ENCODE assay signal across 9 cellular contexts in the genomic region with DNA sequence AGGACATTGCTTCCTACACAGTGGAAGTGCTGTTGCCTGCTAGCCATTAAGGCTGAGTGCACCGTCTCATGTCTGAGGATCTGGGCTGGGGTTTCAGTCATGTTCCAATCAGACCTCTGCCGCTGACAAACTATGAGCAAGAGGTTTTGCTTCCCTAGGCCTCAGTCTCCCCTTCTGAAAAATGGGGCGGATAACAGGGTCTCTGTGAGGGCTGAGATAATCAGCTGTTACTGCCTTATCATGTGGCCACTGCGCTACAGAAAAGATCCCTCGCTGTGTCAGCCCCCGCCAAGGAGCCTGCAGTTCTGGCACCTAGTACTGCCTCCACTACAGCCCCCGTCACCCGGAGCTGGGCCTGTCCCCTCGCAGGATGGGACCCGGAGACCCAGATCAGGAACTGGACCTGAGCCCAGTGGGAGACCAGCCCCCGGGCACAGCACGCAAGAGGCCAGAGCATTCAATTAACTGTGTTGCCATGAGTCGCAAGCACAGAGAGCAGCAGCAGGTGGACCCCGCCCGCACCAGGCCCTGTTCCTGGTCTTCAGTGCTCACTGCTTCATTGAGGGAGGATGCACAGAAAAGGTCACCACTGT. TPM values are rescaled to one million over a fixed set of nuclear protein-coding genes. Genes with fewer than 3 reads are reported as not detected.
DNase-seq lines count a peak whose midpoint lies in the region; ATAC-seq and TF ChIP-seq lines count a peak whose summit lies in the region.
"Had no signal": no experiment of that assay in that cellular context is flagged by ENCODE, and none has a peak within 500 bp of the region (broad histone marks: within the 10 kb centered on the region; RNA-seq: fewer than 3 reads in every experiment).

No MANE protein-coding gene starts in this region.

- CTCF ChIA-PET in mammary epithelial cell (lab: Charles Lee; ENCODE audit: low non-redundant PET): no interaction called here

- ATAC-seq in memory B cell (ENCODE audit: low read depth): no peak

- no TSS peak for BruUV-seq in mammary epithelial cell (replicated peaks; lab: Mats Ljungman, UMichigan)

- no peak for TF ChIP-seq CTCF in mammary epithelial cell (conservative IDR thresholded peaks at IDR 0.05 in 1 of 2, IDR thresholded peaks at IDR 0.05 in 1 of 2; ENCODE audit: extremely low read depth in 1 of 2, insufficient read depth in 1 of 2, low read depth in 1 of 2, low read length in 2 of 2)
- no peak for TF ChIP-seq CTCF in uterus (IDR thresholded peaks at IDR 0.05)

- peaks cover 2% of the 10 kb centered on the region for H3K36me3 Mint-ChIP-seq in activated naive CD4-positive, alpha-beta T cell treated with anti-CD3 and anti-CD28 coated beads, Interleukin-2, amount 50 U/mL, for 24 hours
- H3K36me3 Mint-ChIP-seq in memory B cell: no peaks in the 10 kb centered on the region

- no peak for TF ChIP-seq POLR2A in uterus (IDR thresholded peaks at IDR 0.05)

- 67% methylated on average over 11 of the region's 15 CpGs for WGBS in mammary epithelial cell (ENCODE audit: low coverage, missing lambda C conversion rate)

- H3K4me1 ChIP-seq in mammary epithelial cell (ENCODE audit: insufficient read depth, low read length): peaks cover 38% of the 10 kb centered on the region
- H3K4me1 ChIP-seq in uterus: peaks cover 0 to 24% of the 10 kb centered on the region in 2 donors

- peak overlapping the region; percentile 96 for H3K4me2 ChIP-seq in mammary epithelial cell (ENCODE audit: insufficient read depth, low read depth, low read length)

- intact Hi-C loops in mammary epithelial cell (cut with micrococcal nuclease) (no loop called here), uterus (cut with DNase I; ENCODE audit: low total_unique reads) (no loop called here)

- no peaks in the 10 kb centered on the region for H3K9me3 Mint-ChIP-seq in activated naive CD4-positive, alpha-beta T cell treated with anti-CD3 and anti-CD28 coated beads, Interleukin-2, amount 50 U/mL, for 24 hours
- no peaks in the 10 kb centered on the region for H3K9me3 Mint-ChIP-seq in memory B cell

- H4K20me1 ChIP-seq in mammary epithelial cell (ENCODE audit: insufficient read depth, low read length): no peaks in the 10 kb centered on the region

- no peak overlapping the region for H3K27ac Mint-ChIP-seq in activated naive CD4-positive, alpha-beta T cell treated with anti-CD3 and anti-CD28 coated beads, Interleukin-2, amount 50 U/mL, for 24 hours
- H3K27ac Mint-ChIP-seq in memory B cell: no peak overlapping the region

- H3K27me3 ChIP-seq in mammary epithelial cell (ENCODE audit: insufficient read depth, low read length) (no peaks in the 10 kb centered on the region), uterus (no peaks in the 10 kb centered on the region)

- peak overlapping the region; percentile 35 for H3K27ac ChIP-seq in mammary epithelial cell (ENCODE audit: insufficient read depth, low read depth, low read length)
- peak overlapping the region; percentile 86 to 87 for H3K27ac ChIP-seq in uterus

- no peak for DNase-seq in activated naive CD4-positive, alpha-beta T cell treated with Interleukin-2 at 50 U/mL for 16 hours
- no peak for DNase-seq in mammary epithelial cell
- no peak for DNase-seq in memory B cell (ENCODE audit: low spot score in 2 of 2)
- peak in 1 of 2 donors; percentile 49 for DNase-seq in uterus
- DNase-seq in cerebellar cortex (ENCODE audit: low spot score): no peak
- DNase-seq in NCI-H2107 treated with DMSO at 0.1 percent for 48 hours (lab: John Stamatoyannopoulos, UW; ENCODE audit: unreplicated experiment): no peak
- DNase-seq in stimulated activated CD4-positive, alpha-beta T cell treated with anti-CD3 and anti-CD28 coated beads, Interleukin-2, amount 100 ng/mL, for 48 hours: no peak

- dilution Hi-C loops in mammary epithelial cell (cut with HindIII; ENCODE audit: low sequenced_read_pairs): loop anchor here (5.0 kb wide), 1 partner anchor 58 kb away; a partner anchor contains a TSS

- no peaks in the 10 kb centered on the region for H3K9me3 ChIP-seq in mammary epithelial cell (replicated peaks; ENCODE audit: insufficient read depth, low read length)
- no peaks in the 10 kb centered on the region for H3K9me3 ChIP-seq in uterus

- peaks cover 35% of the 10 kb centered on the region for H3K4me1 Mint-ChIP-seq in activated naive CD4-positive, alpha-beta T cell treated with anti-CD3 and anti-CD28 coated beads, Interleukin-2, amount 50 U/mL, for 24 hours
- H3K4me1 Mint-ChIP-seq in memory B cell: peaks cover 19% of the 10 kb centered on the region

- H3K4me3 ChIP-seq in mammary epithelial cell (replicated peaks in 1 of 3; ENCODE audit: insufficient read depth in 1 of 3, low read depth in 2 of 3, low read length in 3 of 3) (peak overlapping the region; percentile 28 to 53 (median 48)), uterus (peak overlapping the region; percentile 38 to 48)

- peak overlapping the region; percentile 84 for H3K4me3 Mint-ChIP-seq in activated naive CD4-positive, alpha-beta T cell treated with anti-CD3 and anti-CD28 coated beads, Interleukin-2, amount 50 U/mL, for 24 hours
- H3K4me3 Mint-ChIP-seq in memory B cell: peak overlapping the region; percentile 34

- peaks cover 62% of the 10 kb centered on the region for H3K79me2 ChIP-seq in mammary epithelial cell (ENCODE audit: insufficient read depth, low read length)

- in situ Hi-C loops in mammary epithelial cell (cut with MboI; ENCODE audit: low sequenced_read_pairs in 2 of 2): no loop called here

- H3K27me3 Mint-ChIP-seq in activated naive CD4-positive, alpha-beta T cell treated with anti-CD3 and anti-CD28 coated beads, Interleukin-2, amount 50 U/mL, for 24 hours: no peaks in the 10 kb centered on the region
- no peaks in the 10 kb centered on the region for H3K27me3 Mint-ChIP-seq in memory B cell

- H3K36me3 ChIP-seq in mammary epithelial cell (ENCODE audit: insufficient read depth, low read length) (no peaks in the 10 kb centered on the region), uterus (no peaks in the 10 kb centered on the region)

- H2AFZ ChIP-seq in mammary epithelial cell (ENCODE audit: low read depth, low read length): peak overlapping the region; percentile 71

- H3K9ac ChIP-seq in mammary epithelial cell (ENCODE audit: insufficient read depth, low read length): no peak overlapping the region

RNA-seq across cellular contexts. Expression of a gene that starts 3.0 kb away (rescaled TPM):
- total RNA-seq in mammary epithelial cell (10 to 100 TPM; 40.0 to 99.3 TPM), uterus (100 to 1,000 TPM in 1 of 4 donors, 10 to 100 TPM in 3; 47.7 to 104 (median 77.7) TPM)
- polyA plus RNA-seq in mammary epithelial cell: 27.7 TPM
- polyA minus RNA-seq in mammary epithelial cell: 39.0 TPM

RNA-seq across cellular contexts. Expression of a gene that starts 6.8 kb away (rescaled TPM):
- 10 to 100 TPM; 12.3 to 68.3 TPM for total RNA-seq in mammary epithelial cell
- 57.0 TPM for polyA plus RNA-seq in mammary epithelial cell
- polyA minus RNA-seq in mammary epithelial cell: 35.2 TPM
- total RNA-seq in uterus: 10 to 100 TPM in 1 of 4 donors, 1 to 10 TPM in 3; 2.6 to 26.7 (median 5.9) TPM

RNA-seq across cellular contexts. Expression of a gene that starts 7.1 kb away (rescaled TPM):
- total RNA-seq in mammary epithelial cell (10 to 100 TPM; 13.0 to 32.0 TPM), uterus (10 to 100 TPM in 3 of 4 donors, 1 to 10 TPM in 1; 9.1 to 44.1 (median 12.5) TPM)
- 23.1 TPM for polyA plus RNA-seq in mammary epithelial cell
- polyA minus RNA-seq in mammary epithelial cell: 31.2 TPM

RNA-seq across cellular contexts. Expression of a gene that starts 19.4 kb away (rescaled TPM):
- 10 to 100 TPM; 28.8 to 85.6 TPM for total RNA-seq in mammary epithelial cell
- 57.1 TPM for polyA plus RNA-seq in mammary epithelial cell
- 50.3 TPM for polyA minus RNA-seq in mammary epithelial cell
- 100 to 1,000 TPM in 1 of 4 donors, 10 to 100 TPM in 3; 46.2 to 156 (median 82.0) TPM for total RNA-seq in uterus

RNA-seq across cellular contexts. Expression of a gene that starts 26.3 kb away (rescaled TPM):
- total RNA-seq in mammary epithelial cell (not detected), uterus (1 to 10 TPM in 1 of 4 donors, under 1 TPM in 1, not detected in 2; 0.82 to 1.2 TPM)
- 0.12 TPM for polyA plus RNA-seq in mammary epithelial cell
- polyA minus RNA-seq in mammary epithelial cell: not detected
- total RNA-seq: osteocyte had no signal
